ENCODE assay signal across 9 cellular contexts in the genomic region with DNA sequence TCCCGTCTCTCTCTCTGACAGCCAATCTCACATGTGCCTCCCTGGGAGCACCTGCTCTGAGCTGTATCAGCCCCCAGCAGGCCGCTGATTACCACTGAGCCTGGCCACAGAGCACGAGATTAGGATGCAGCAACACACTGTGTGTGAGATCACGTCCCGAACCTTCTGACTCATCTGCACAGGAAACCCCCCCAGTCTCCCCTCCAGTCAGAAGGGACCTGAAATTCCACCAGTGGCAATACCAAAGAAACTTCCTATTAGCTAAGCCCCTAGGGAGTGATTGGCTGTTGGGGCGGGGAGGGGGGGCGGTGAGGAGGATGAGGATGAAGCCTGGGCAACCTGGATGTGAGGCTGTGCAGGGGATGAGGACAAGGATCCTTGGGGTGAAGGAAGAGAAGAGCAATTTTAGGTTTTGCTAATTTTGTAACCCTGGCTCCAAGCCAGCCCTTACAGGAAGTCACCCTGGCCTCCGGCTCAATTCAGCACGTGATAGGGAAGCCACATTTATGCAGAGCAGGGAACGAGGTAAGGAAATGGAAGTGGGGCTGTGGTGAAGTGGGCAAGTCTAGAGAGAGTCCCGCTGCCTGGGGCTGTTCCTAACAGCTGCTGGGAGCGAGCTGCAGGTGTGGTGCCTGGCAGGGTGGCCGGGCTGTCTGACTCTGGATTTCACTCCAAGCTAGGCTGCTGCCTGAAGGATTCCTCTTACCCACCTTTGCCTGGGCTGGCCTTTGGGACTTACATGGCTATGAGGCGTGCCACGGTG. TPM values are rescaled to one million over a fixed set of nuclear protein-coding genes. Genes with fewer than 3 reads are reported as not detected.
DNase-seq lines count a peak whose midpoint lies in the region; ATAC-seq and TF ChIP-seq lines count a peak whose summit lies in the region.
"Had no signal": no experiment of that assay in that cellular context is flagged by ENCODE, and none has a peak within 500 bp of the region (broad histone marks: within the 10 kb centered on the region; RNA-seq: fewer than 3 reads in every experiment).

No MANE protein-coding gene starts in this region.

- no peak for TF ChIP-seq CTCF in adrenal gland (IDR thresholded peaks at IDR 0.05)

- ATAC-seq in GM19397 (IDR thresholded peaks at IDR 0.05; ENCODE audit: unreplicated experiment) (peak; percentile 89), HG03521 (IDR thresholded peaks at IDR 0.05; ENCODE audit: unreplicated experiment) (peak; percentile 87), T-helper 17 cell (peak; percentile 91)

- H3K27ac ChIP-seq in adrenal gland: peak overlapping the region in 4 of 5 donors; percentile 25 to 96 (median 59)
- H3K27ac ChIP-seq: VCaP had no signal

- DNase-seq in CMK (ENCODE audit: low read depth) (peak; percentile 73), T-helper 17 cell (peak; percentile 38 to 76 (median 45)), adrenal gland (peak; percentile 44 to 84 (median 77)), islet precursor cell (peak; percentile 86), dedifferentiated amniotic fluid mesenchymal stem cell (ENCODE audit: extremely low spot score) (no peak)
- DNase-seq in stimulated activated CD4-positive, alpha-beta T cell treated with anti-CD3 and anti-CD28 coated beads, Interleukin-1b, Interleukin-23, amount 100 ng/mL, for 4 hours (ENCODE audit: low read depth in 2 of 2): peak; percentile 72 to 78

- H3K27me3 Mint-ChIP-seq in T-helper 17 cell: no peaks in the 10 kb centered on the region

- intact Hi-C loops in adrenal gland (cut with DNase I): no loop called here

- H3K4me1 Mint-ChIP-seq in T-helper 17 cell: peaks cover 37% of the 10 kb centered on the region

- peak overlapping the region; percentile 93 for H3K4me3 Mint-ChIP-seq in T-helper 17 cell

- H3K27me3 ChIP-seq in adrenal gland: no peaks in the 10 kb centered on the region

- no peak for TF ChIP-seq POLR2A in adrenal gland (IDR thresholded peaks at IDR 0.05)

- no peak overlapping the region for H3K4me3 ChIP-seq in adrenal gland

- H3K36me3 Mint-ChIP-seq in T-helper 17 cell (ENCODE audit: low read depth): no peaks in the 10 kb centered on the region

- peaks cover 0 to 11% of the 10 kb centered on the region in 2 donors for H3K36me3 ChIP-seq in adrenal gland (replicated peaks in 1 of 2)

- peak overlapping the region; percentile 89 for H3K27ac Mint-ChIP-seq in T-helper 17 cell

- 30 to 43% (median 39%) methylated on average over 11 to 15 of the region's 15 CpGs for WGBS in adrenal gland, 4 donors

- H3K4me1 ChIP-seq in adrenal gland (replicated peaks in 1 of 2): peaks cover 36 to 59% of the 10 kb centered on the region in 2 donors

- no peaks in the 10 kb centered on the region for H3K9me3 ChIP-seq in T-helper 17 cell (ENCODE audit: control insufficient read depth, low read length, poor library complexity, severe bottlenecking)
- no peaks in the 10 kb centered on the region for H3K9me3 ChIP-seq in adrenal gland (replicated peaks in 1 of 3)

RNA-seq across cellular contexts. Expression of a gene that starts 1.9 kb away (rescaled TPM):
- total RNA-seq in T-helper 17 cell (10 to 100 TPM; 12.1 to 13.8 TPM), adrenal gland (10 to 100 TPM; 14.0 to 72.7 (median 36.8) TPM)
- polyA plus RNA-seq in adrenal gland: 10 to 100 TPM; 20.7 to 36.1 (median 23.2) TPM

RNA-seq across cellular contexts. Expression of a gene that starts 34.5 kb away (rescaled TPM):
- total RNA-seq in T-helper 17 cell: under 1 TPM; 0.55 to 0.92 TPM
- under 1 TPM in 1 of 8 donors, not detected in 7; 0.27 TPM for total RNA-seq in adrenal gland
- polyA plus RNA-seq in adrenal gland: under 1 TPM in 2 of 3 donors, not detected in 1; 0.24 to 0.97 TPM

RNA-seq across cellular contexts. Expression of a gene that starts 35.3 kb away (rescaled TPM):
- total RNA-seq in T-helper 17 cell (under 1 TPM in 1 of 2 donors, not detected in 1; 0.23 TPM), adrenal gland (1 to 10 TPM in 3 of 8 donors, under 1 TPM in 4, not detected in 1; 0.24 to 2.1 (median 0.71) TPM)
- 1 to 10 TPM in 1 of 3 donors, under 1 TPM in 1, not detected in 1; 0.56 to 1.0 TPM for polyA plus RNA-seq in adrenal gland

RNA-seq across cellular contexts. Expression of a gene that starts 44.0 kb away (rescaled TPM):
- total RNA-seq in T-helper 17 cell: not detected
- not detected for total RNA-seq in adrenal gland
- polyA plus RNA-seq in adrenal gland: not detected
